Comparison of ENCODE assay signal across 9 cellular contexts in the genomic region with DNA sequence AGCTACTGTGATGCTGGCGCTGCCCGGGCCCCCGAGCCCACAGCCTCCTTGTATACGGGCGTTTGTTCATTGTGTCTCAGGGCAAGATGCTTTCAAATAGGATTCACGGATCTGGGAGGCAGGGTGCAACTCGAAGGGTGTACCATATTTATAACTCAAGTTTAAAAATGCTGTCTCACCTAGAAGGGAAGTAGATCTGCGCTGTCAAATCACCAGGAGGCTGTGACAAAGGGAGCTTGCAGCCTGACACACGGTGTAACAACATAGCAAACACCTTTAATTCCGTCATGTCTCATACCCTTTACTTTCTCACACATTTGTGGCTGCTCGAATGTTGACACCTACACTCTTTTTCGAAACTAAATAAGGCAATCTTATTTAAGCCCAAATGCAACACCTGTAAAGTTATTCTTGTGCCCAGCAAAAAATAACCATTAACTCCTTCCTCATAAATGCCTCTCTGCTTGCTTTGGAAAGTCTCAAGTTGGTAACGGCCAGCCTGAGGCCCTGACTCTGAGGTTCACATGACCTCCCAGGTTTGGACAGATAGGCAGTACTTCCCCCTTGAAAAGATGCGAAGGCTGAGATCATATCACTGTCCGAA. TPM values are rescaled to one million over a fixed set of nuclear protein-coding genes. Genes with fewer than 3 reads are reported as not detected.
DNase-seq lines count a peak whose midpoint lies in the region; ATAC-seq and TF ChIP-seq lines count a peak whose summit lies in the region.
"Had no signal": no experiment of that assay in that cellular context is flagged by ENCODE, and none has a peak within 500 bp of the region (broad histone marks: within the 10 kb centered on the region; RNA-seq: fewer than 3 reads in every experiment).

No MANE protein-coding gene starts in this region.

- CTCF ChIA-PET in CD4-positive, alpha-beta T cell (lab: Charles Lee): no interaction called here
- CTCF ChIA-PET in activated naive CD4-positive, alpha-beta T cell treated with anti-CD3 and anti-CD28 coated beads for 36 hours (lab: Charles Lee): interaction anchor here (0.7 kb wide), 1 partner anchor 9 kb away, joined by 6 read pairs; no protein-coding TSS in a partner anchor

- no peak overlapping the region for H3K9ac ChIP-seq in OCI-LY3 (ENCODE audit: low read length)
- peak overlapping the region; percentile 17 for H3K9ac ChIP-seq in fibroblast of lung (ENCODE audit: insufficient read depth, low read length)

- no peak for DNase-seq in CD4-positive, alpha-beta T cell
- DNase-seq in fibroblast of lung (ENCODE audit: low read depth in 2 of 2) (peak in 1 of 2 donors; percentile 50), ovary (no peak), NK-92 (lab: John Stamatoyannopoulos, UW; ENCODE audit: unreplicated experiment) (no peak)
- DNase-seq in activated naive CD4-positive, alpha-beta T cell treated with anti-CD3 and anti-CD28 coated beads for 36 hours: no peak

- peak overlapping the region; percentile 10; the same call in 1 of the 2 replicates for H3K4me3 ChIP-seq in OCI-LY3 (ENCODE audit: low read length)
- H3K4me3 ChIP-seq in fibroblast of lung (replicated peaks in 1 of 4; ENCODE audit: control extremely low read depth in 1 of 4, insufficient read depth in 1 of 4, low read depth in 3 of 4, low read length in 4 of 4): peak overlapping the region; percentile 34 to 79 (median 46)
- H3K4me3 ChIP-seq in ovary: no peak overlapping the region

- H3K9me3 ChIP-seq in CD4-positive, alpha-beta T cell (ENCODE audit: control insufficient read depth, low read length): no peaks in the 10 kb centered on the region
- H3K9me3 ChIP-seq in OCI-LY3 (ENCODE audit: insufficient read depth, low read length): no peaks in the 10 kb centered on the region
- H3K9me3 ChIP-seq in fibroblast of lung (ENCODE audit: control insufficient read depth, insufficient read depth, low read depth, low read length): no peaks in the 10 kb centered on the region
- no peaks in the 10 kb centered on the region for H3K9me3 ChIP-seq in ovary

- H3K27me3 ChIP-seq in CD4-positive, alpha-beta T cell (ENCODE audit: control insufficient read depth, insufficient read depth, low read length): peaks cover 14% of the 10 kb centered on the region
- H3K27me3 ChIP-seq in OCI-LY3 (ENCODE audit: low read depth, low read length) (peaks cover 35% of the 10 kb centered on the region), fibroblast of lung (ENCODE audit: control insufficient read depth, insufficient read depth, low read length) (no peaks in the 10 kb centered on the region), ovary (no peaks in the 10 kb centered on the region)

- POLR2A ChIA-PET in CD4-positive, alpha-beta T cell (lab: Charles Lee): no interaction called here

- peaks cover 37% of the 10 kb centered on the region for H3K79me2 ChIP-seq in OCI-LY3 (ENCODE audit: low read length)
- H3K79me2 ChIP-seq in fibroblast of lung (ENCODE audit: control insufficient read depth, insufficient read depth, low read length): peaks cover 100% of the 10 kb centered on the region

- no peaks in the 10 kb centered on the region for H3K36me3 Mint-ChIP-seq in CD4-positive, alpha-beta T cell (ENCODE audit: low read depth)
- no peaks in the 10 kb centered on the region for H3K36me3 Mint-ChIP-seq in activated naive CD4-positive, alpha-beta T cell treated with anti-CD3 and anti-CD28 coated beads for 36 hours (ENCODE audit: low read depth)

- no peak for TF ChIP-seq CTCF in CD4-positive, alpha-beta T cell (IDR thresholded peaks at IDR 0.05)
- TF ChIP-seq CTCF in OCI-LY3 (IDR thresholded peaks at IDR 0.05; ENCODE audit: low read depth, low read length) (no peak), fibroblast of lung (conservative IDR thresholded peaks at IDR 0.05 in 1 of 2, IDR thresholded peaks at IDR 0.05 in 1 of 2; ENCODE audit: low read depth in 1 of 2, low read length in 2 of 2) (no peak), ovary (IDR thresholded peaks at IDR 0.05) (no peak)

- peaks cover 53% of the 10 kb centered on the region for H3K27me3 Mint-ChIP-seq in CD4-positive, alpha-beta T cell
- peaks cover 60% of the 10 kb centered on the region for H3K27me3 Mint-ChIP-seq in activated naive CD4-positive, alpha-beta T cell treated with anti-CD3 and anti-CD28 coated beads for 36 hours (ENCODE audit: low read depth)

- H2AFZ ChIP-seq in OCI-LY3 (ENCODE audit: low read depth, low read length) (no peak overlapping the region), fibroblast of lung (ENCODE audit: low read length) (no peak overlapping the region)

- no peak for TF ChIP-seq POLR2A in ovary (IDR thresholded peaks at IDR 0.05)

- H3K27ac Mint-ChIP-seq in CD4-positive, alpha-beta T cell: no peak overlapping the region
- no peak overlapping the region for H3K27ac Mint-ChIP-seq in activated naive CD4-positive, alpha-beta T cell treated with anti-CD3 and anti-CD28 coated beads for 36 hours

- intact Hi-C loops in CD4-positive, alpha-beta T cell (cut with DNase I, micrococcal nuclease): no loop called here
- intact Hi-C loops in ovary (cut with DNase I): loop anchor here in 2 of 4 donors (10.0 kb wide), 2 partner anchors 63 to 73 kb away; no protein-coding TSS in a partner anchor
- intact Hi-C loops in activated naive CD4-positive, alpha-beta T cell treated with anti-CD3 and anti-CD28 coated beads for 36 hours (cut with micrococcal nuclease): no loop called here

- no peak overlapping the region for H3K4me3 Mint-ChIP-seq in CD4-positive, alpha-beta T cell
- no peak overlapping the region for H3K4me3 Mint-ChIP-seq in activated naive CD4-positive, alpha-beta T cell treated with anti-CD3 and anti-CD28 coated beads for 36 hours

- no peak overlapping the region for H3K27ac ChIP-seq in CD4-positive, alpha-beta T cell (ENCODE audit: low read depth, low read length)
- H3K27ac ChIP-seq in OCI-LY3 (ENCODE audit: low read length) (no peak overlapping the region), fibroblast of lung (ENCODE audit: insufficient read depth, low read length) (peak overlapping the region; percentile 96), ovary (peak overlapping the region; percentile 1 to 95)

- peaks cover 86% of the 10 kb centered on the region for H3K4me1 ChIP-seq in OCI-LY3 (ENCODE audit: low read length)
- peaks cover 22% of the 10 kb centered on the region for H3K4me1 ChIP-seq in fibroblast of lung (ENCODE audit: control insufficient read depth, extremely low read depth, insufficient read depth, low read length)
- H3K4me1 ChIP-seq in ovary (ENCODE audit: insufficient read depth): peaks cover 27% of the 10 kb centered on the region

- H3K4me2 ChIP-seq in OCI-LY3 (ENCODE audit: low read length) (peak overlapping the region; percentile 58), fibroblast of lung (ENCODE audit: extremely low read depth, insufficient read depth, low read length) (peak overlapping the region; percentile 98)

- WGBS in ovary, 3 donors: 27 to 38% (median 30%) methylated on average over 15 of the region's 15 CpGs

- H3K36me3 ChIP-seq in OCI-LY3 (replicated peaks; ENCODE audit: low read depth, low read length) (peaks cover 6% of the 10 kb centered on the region), fibroblast of lung (ENCODE audit: control insufficient read depth, insufficient read depth, low read length) (no peaks in the 10 kb centered on the region), ovary (no peaks in the 10 kb centered on the region)

- ATAC-seq in CD4-positive, alpha-beta T cell (ENCODE audit: poor library complexity): peak; percentile 21
- ATAC-seq in GM19463 (IDR thresholded peaks at IDR 0.05; ENCODE audit: unreplicated experiment) (no peak), HG02763 (IDR thresholded peaks at IDR 0.05; ENCODE audit: unreplicated experiment) (no peak)
- ATAC-seq: Panc1 had no signal

- H3K9me3 Mint-ChIP-seq in CD4-positive, alpha-beta T cell: no peaks in the 10 kb centered on the region
- H3K9me3 Mint-ChIP-seq in activated naive CD4-positive, alpha-beta T cell treated with anti-CD3 and anti-CD28 coated beads for 36 hours: no peaks in the 10 kb centered on the region

- no peaks in the 10 kb centered on the region for H3K4me1 Mint-ChIP-seq in CD4-positive, alpha-beta T cell (ENCODE audit: low read depth)
- no peaks in the 10 kb centered on the region for H3K4me1 Mint-ChIP-seq in activated naive CD4-positive, alpha-beta T cell treated with anti-CD3 and anti-CD28 coated beads for 36 hours (ENCODE audit: low read depth)

- TF ChIP-seq EP300 in ovary (IDR thresholded peaks at IDR 0.05): no peak

- H4K20me1 ChIP-seq in OCI-LY3 (ENCODE audit: insufficient read depth, low read length) (peaks cover 57% of the 10 kb centered on the region), fibroblast of lung (ENCODE audit: control insufficient read depth, extremely low read depth, insufficient read depth, low read length) (no peaks in the 10 kb centered on the region)

RNA-seq across cellular contexts. Expression of a gene that starts 11.7 kb away (rescaled TPM):
- 10 to 100 TPM; 12.3 to 13.4 TPM for total RNA-seq in CD4-positive, alpha-beta T cell
- total RNA-seq in fibroblast of lung (68.8 and 91.0 TPM in 2 replicates), ovary (100 to 1,000 TPM in 6 of 7 donors, 10 to 100 TPM in 1; 55.3 to 250 (median 186) TPM)
- polyA plus RNA-seq in fibroblast of lung (62.7 and 130 TPM in 2 replicates), ovary (10 to 100 TPM; 57.0 to 84.8 TPM)
- 35.8 and 75.9 TPM in 2 replicates for polyA plus RNA-seq in fibroblast of lung (2012)
- polyA minus RNA-seq in fibroblast of lung (ENCODE audit: low replicate concordance): 89.0 and 128 TPM in 2 replicates
- total RNA-seq in activated naive CD4-positive, alpha-beta T cell treated with anti-CD3 and anti-CD28 coated beads for 36 hours: 1 to 10 TPM; 4.3 to 4.9 TPM

Comparison
In these comparisons a context has a peak if more than half of its experiments do, and no peak if none do; other contexts are left out.
1. H3K27ac ChIP-seq: peak in fibroblast of lung (single experiment) and ovary (2 of 2); none in CD4-positive, alpha-beta T cell (single experiment) and OCI-LY3 (single experiment).